Comparison of ENCODE assay signal across 1 cellular context in genomic region chr1:15952317-15953258, GRCh38.
TF ChIP-seq lines count a peak whose summit lies in the region.

No MANE protein-coding gene starts in this region.

TF ChIP-seq in K562, 482 proteins besides CTCF, POLR2A, EP300 and RAD21 (continued from another document and continues in another):
- TF ChIP-seq, protein P1, sequence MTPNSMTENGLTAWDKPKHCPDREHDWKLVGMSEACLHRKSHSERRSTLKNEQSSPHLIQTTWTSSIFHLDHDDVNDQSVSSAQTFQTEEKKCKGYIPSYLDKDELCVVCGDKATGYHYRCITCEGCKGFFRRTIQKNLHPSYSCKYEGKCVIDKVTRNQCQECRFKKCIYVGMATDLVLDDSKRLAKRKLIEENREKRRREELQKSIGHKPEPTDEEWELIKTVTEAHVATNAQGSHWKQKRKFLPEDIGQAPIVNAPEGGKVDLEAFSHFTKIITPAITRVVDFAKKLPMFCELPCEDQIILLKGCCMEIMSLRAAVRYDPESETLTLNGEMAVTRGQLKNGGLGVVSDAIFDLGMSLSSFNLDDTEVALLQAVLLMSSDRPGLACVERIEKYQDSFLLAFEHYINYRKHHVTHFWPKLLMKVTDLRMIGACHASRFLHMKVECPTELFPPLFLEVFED (CRISPR knock-in tag; conservative IDR thresholded peaks at IDR 0.05): peak; percentile 92; the same call in 1 of the 2 replicates
- no peak for TF ChIP-seq ZBTB5 (IDR thresholded peaks at IDR 0.05)
- no peak for TF ChIP-seq RHOXF2B (CRISPR knock-in tag; conservative IDR thresholded peaks at IDR 0.05)
- TF ChIP-seq RBM15 (IDR thresholded peaks at IDR 0.05; ENCODE audit: insufficient read depth, low read length): no peak
- TF ChIP-seq TCF7 (IDR thresholded peaks at IDR 0.05; ENCODE audit: borderline replicate concordance): peak; percentile 53; the same call in 1 of the 2 replicates
- TF ChIP-seq, protein P2, sequence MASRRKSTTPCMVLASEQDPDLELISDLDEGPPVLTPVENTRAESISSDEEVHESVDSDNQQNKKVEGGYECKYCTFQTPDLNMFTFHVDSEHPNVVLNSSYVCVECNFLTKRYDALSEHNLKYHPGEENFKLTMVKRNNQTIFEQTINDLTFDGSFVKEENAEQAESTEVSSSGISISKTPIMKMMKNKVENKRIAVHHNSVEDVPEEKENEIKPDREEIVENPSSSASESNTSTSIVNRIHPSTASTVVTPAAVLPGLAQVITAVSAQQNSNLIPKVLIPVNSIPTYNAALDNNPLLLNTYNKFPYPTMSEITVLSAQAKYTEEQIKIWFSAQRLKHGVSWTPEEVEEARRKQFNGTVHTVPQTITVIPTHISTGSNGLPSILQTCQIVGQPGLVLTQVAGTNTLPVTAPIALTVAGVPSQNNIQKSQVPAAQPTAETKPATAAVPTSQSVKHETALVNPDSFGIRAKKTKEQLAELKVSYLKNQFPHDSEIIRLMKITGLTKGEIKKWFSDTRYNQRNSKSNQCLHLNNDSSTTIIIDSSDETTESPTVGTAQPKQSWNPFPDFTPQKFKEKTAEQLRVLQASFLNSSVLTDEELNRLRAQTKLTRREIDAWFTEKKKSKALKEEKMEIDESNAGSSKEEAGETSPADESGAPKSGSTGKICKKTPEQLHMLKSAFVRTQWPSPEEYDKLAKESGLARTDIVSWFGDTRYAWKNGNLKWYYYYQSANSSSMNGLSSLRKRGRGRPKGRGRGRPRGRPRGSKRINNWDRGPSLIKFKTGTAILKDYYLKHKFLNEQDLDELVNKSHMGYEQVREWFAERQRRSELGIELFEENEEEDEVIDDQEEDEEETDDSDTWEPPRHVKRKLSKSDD (conservative IDR thresholded peaks at IDR 0.05; ENCODE audit: low read length): no peak; the same call in 1 of the 2 replicates
- TF ChIP-seq, protein P3, sequence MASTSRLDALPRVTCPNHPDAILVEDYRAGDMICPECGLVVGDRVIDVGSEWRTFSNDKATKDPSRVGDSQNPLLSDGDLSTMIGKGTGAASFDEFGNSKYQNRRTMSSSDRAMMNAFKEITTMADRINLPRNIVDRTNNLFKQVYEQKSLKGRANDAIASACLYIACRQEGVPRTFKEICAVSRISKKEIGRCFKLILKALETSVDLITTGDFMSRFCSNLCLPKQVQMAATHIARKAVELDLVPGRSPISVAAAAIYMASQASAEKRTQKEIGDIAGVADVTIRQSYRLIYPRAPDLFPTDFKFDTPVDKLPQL (IDR thresholded peaks at IDR 0.05; ENCODE audit: extremely low read depth, insufficient read length): no peak
- peak; percentile 77 for TF ChIP-seq MAFF (IDR thresholded peaks at IDR 0.05; ENCODE audit: low read length)
- TF ChIP-seq ZNF586 (CRISPR knock-in tag; conservative IDR thresholded peaks at IDR 0.05): no peak
- no peak for TF ChIP-seq POLR3G (IDR thresholded peaks at IDR 0.05; ENCODE audit: extremely low read depth, insufficient read length, insufficient replicate concordance)
- no peak for TF ChIP-seq ZNF133 (CRISPR knock-in tag; IDR thresholded peaks at IDR 0.05)
- TF ChIP-seq TAF15 (IDR thresholded peaks at IDR 0.05; ENCODE audit: low read depth, low read length): no peak
- peak; percentile 32; the same call in 1 of the 2 replicates for TF ChIP-seq ZKSCAN8 (CRISPR knock-in tag; IDR thresholded peaks at IDR 0.05)
- no peak for TF ChIP-seq ZFPM2 (CRISPR knock-in tag; IDR thresholded peaks at IDR 0.05)
- TF ChIP-seq ZNF699 (CRISPR knock-in tag; IDR thresholded peaks at IDR 0.05; ENCODE audit: insufficient replicate concordance): no peak
- TF ChIP-seq SRSF1 (IDR thresholded peaks at IDR 0.05; ENCODE audit: low read depth, low read length): no peak
- TF ChIP-seq ZNF232 (CRISPR knock-in tag; IDR thresholded peaks at IDR 0.05): no peak
- no peak for TF ChIP-seq MCM2 (IDR thresholded peaks at IDR 0.05; ENCODE audit: low read depth)
- no peak; the same call in 1 of the 2 replicates for TF ChIP-seq CHAMP1 (IDR thresholded peaks at IDR 0.05)
- TF ChIP-seq HNRNPK (IDR thresholded peaks at IDR 0.05; ENCODE audit: low read depth, low read length, poor library complexity, severe bottlenecking): no peak
- no peak for TF ChIP-seq ZNF57 (CRISPR knock-in tag; IDR thresholded peaks at IDR 0.05)
- no peak for TF ChIP-seq TSC22D4 (tag; IDR thresholded peaks at IDR 0.05)
- TF ChIP-seq HCFC1 (IDR thresholded peaks at IDR 0.05; ENCODE audit: low read depth, low read length): peak; percentile 38; the same call in 1 of the 2 replicates
- TF ChIP-seq ARID1B (IDR thresholded peaks at IDR 0.05): peak; percentile 100
- TF ChIP-seq ZBTB1 (CRISPR knock-in tag; IDR thresholded peaks at IDR 0.05; ENCODE audit: borderline replicate concordance, low read depth): no peak
- no peak for TF ChIP-seq ERF (CRISPR knock-in tag; IDR thresholded peaks at IDR 0.05)
- no peak for TF ChIP-seq BMI1 (IDR thresholded peaks at IDR 0.05; ENCODE audit: low read length)
- peak; percentile 91 for TF ChIP-seq NUFIP1 (IDR thresholded peaks at IDR 0.05; ENCODE audit: partially characterized antibody)
- TF ChIP-seq XRCC4 (IDR thresholded peaks at IDR 0.05; ENCODE audit: extremely low read depth, insufficient read depth, insufficient read length): no peak
- TF ChIP-seq NCOA2 (IDR thresholded peaks at IDR 0.05; ENCODE audit: partially characterized antibody in 2 of 2): no peak
- peak in 1 of 2 experiments; percentile 88; a peak in 1 of 4 replicates for TF ChIP-seq NONO (IDR thresholded peaks at IDR 0.05; ENCODE audit: low read depth in 2 of 2, low read length in 1 of 2)
- no peak for TF ChIP-seq ZNF165 (CRISPR knock-in tag; IDR thresholded peaks at IDR 0.05; ENCODE audit: borderline replicate concordance)
- TF ChIP-seq HDAC8 (tag; IDR thresholded peaks at IDR 0.05): peak; percentile 80; the same call in 1 of the 2 replicates
- no peak for TF ChIP-seq HOMEZ (CRISPR knock-in tag; IDR thresholded peaks at IDR 0.05)
- no peak for TF ChIP-seq CREBBP (IDR thresholded peaks at IDR 0.05; ENCODE audit: low read depth, low read length)
- peak; percentile 91 for TF ChIP-seq MTA1 (IDR thresholded peaks at IDR 0.05; ENCODE audit: borderline replicate concordance)
- no peak for TF ChIP-seq PRPF4 (IDR thresholded peaks at IDR 0.05; ENCODE audit: insufficient read depth, low read depth, low read length, poor library complexity, severe bottlenecking)
- no peak; the same call in none of the 2 replicates for TF ChIP-seq NFRKB (IDR thresholded peaks at IDR 0.05; ENCODE audit: low read depth)
- no peak for TF ChIP-seq STAG1 (CRISPR knock-in tag; IDR thresholded peaks at IDR 0.05; ENCODE audit: borderline replicate concordance)
- TF ChIP-seq LARP7 (IDR thresholded peaks at IDR 0.05): no peak
- peak; percentile 59 for TF ChIP-seq ZNF384 (IDR thresholded peaks at IDR 0.05; ENCODE audit: low read depth, low read length)
- no peak for TF ChIP-seq ZNF785 (CRISPR knock-in tag; IDR thresholded peaks at IDR 0.05)
- TF ChIP-seq ESRRB (CRISPR knock-in tag; IDR thresholded peaks at IDR 0.05; ENCODE audit: borderline replicate concordance): no peak
- no peak for TF ChIP-seq ZNF354B (CRISPR knock-in tag; IDR thresholded peaks at IDR 0.05)
- TF ChIP-seq HDAC1 (IDR thresholded peaks at IDR 0.05): peak in 1 of 2 experiments; percentile 98; a peak in 2 of 4 replicates
- TF ChIP-seq ZNF124 (CRISPR knock-in tag; IDR thresholded peaks at IDR 0.05): no peak
- TF ChIP-seq ZNF395 (CRISPR knock-in tag; IDR thresholded peaks at IDR 0.05): no peak; the same call in 1 of the 2 replicates
- TF ChIP-seq SIRT6 (IDR thresholded peaks at IDR 0.05; ENCODE audit: low read depth, low read length): no peak
- peak; percentile 65; the same call in 1 of the 2 replicates for TF ChIP-seq SMARCA5 (IDR thresholded peaks at IDR 0.05)
- peak; percentile 63 to 85; a peak in 2 of 4 replicates for TF ChIP-seq ETV6 (IDR thresholded peaks at IDR 0.05; ENCODE audit: borderline replicate concordance in 1 of 2, low read depth in 2 of 2, low read length in 1 of 2)
- TF ChIP-seq ETV6 (CRISPR knock-in tag; IDR thresholded peaks at IDR 0.05; ENCODE audit: borderline replicate concordance): no peak
- TF ChIP-seq HDAC3 (IDR thresholded peaks at IDR 0.05; ENCODE audit: borderline replicate concordance, partially characterized antibody): peak; percentile 94
- TF ChIP-seq ZNF766 (CRISPR knock-in tag; conservative IDR thresholded peaks at IDR 0.05): no peak; the same call in 1 of the 2 replicates
- peak; percentile 96 for TF ChIP-seq CCNT2 (IDR thresholded peaks at IDR 0.05; ENCODE audit: borderline replicate concordance, extremely low read depth, insufficient read length, low read depth, low read length)
- TF ChIP-seq YY1 (IDR thresholded peaks at IDR 0.05; ENCODE audit: borderline replicate concordance in 1 of 3, control insufficient read depth in 1 of 3, extremely low read depth in 1 of 3, insufficient read depth in 3 of 3, insufficient read length in 1 of 3, insufficient replicate concordance in 2 of 3, low read depth in 1 of 3, low read length in 2 of 3): peak in 2 of 3 experiments; percentile 18 to 53
- TF ChIP-seq BRF2 (IDR thresholded peaks at IDR 0.05; ENCODE audit: borderline replicate concordance, insufficient read depth, insufficient read length): no peak
- TF ChIP-seq MIER1 (IDR thresholded peaks at IDR 0.05; ENCODE audit: low read depth): no peak
- TF ChIP-seq NCOA6 (IDR thresholded peaks at IDR 0.05): no peak
- peak; percentile 82 for TF ChIP-seq SP1 (CRISPR knock-in tag; IDR thresholded peaks at IDR 0.05)
- peak; percentile 85 for TF ChIP-seq ZEB2 (IDR thresholded peaks at IDR 0.05)
- peak; percentile 92 for TF ChIP-seq MEIS2 (IDR thresholded peaks at IDR 0.05; ENCODE audit: partially characterized antibody)
- TF ChIP-seq ZNF644 (tag; IDR thresholded peaks at IDR 0.05; ENCODE audit: low read depth): peak; percentile 18; the same call in 1 of the 2 replicates
- TF ChIP-seq NELFE (IDR thresholded peaks at IDR 0.05; ENCODE audit: insufficient read depth, insufficient read length): no peak
- TF ChIP-seq ILK (tag; IDR thresholded peaks at IDR 0.05; ENCODE audit: borderline replicate concordance, low read depth): no peak
- TF ChIP-seq ZNF146 (CRISPR knock-in tag; IDR thresholded peaks at IDR 0.05; ENCODE audit: unreplicated experiment): no peak
- peak; percentile 87; the same call in 1 of the 2 replicates for TF ChIP-seq KAT7 (CRISPR knock-in tag; IDR thresholded peaks at IDR 0.05; ENCODE audit: borderline replicate concordance)
